ENCODE assay signal across 13 cellular contexts in the genomic region with DNA sequence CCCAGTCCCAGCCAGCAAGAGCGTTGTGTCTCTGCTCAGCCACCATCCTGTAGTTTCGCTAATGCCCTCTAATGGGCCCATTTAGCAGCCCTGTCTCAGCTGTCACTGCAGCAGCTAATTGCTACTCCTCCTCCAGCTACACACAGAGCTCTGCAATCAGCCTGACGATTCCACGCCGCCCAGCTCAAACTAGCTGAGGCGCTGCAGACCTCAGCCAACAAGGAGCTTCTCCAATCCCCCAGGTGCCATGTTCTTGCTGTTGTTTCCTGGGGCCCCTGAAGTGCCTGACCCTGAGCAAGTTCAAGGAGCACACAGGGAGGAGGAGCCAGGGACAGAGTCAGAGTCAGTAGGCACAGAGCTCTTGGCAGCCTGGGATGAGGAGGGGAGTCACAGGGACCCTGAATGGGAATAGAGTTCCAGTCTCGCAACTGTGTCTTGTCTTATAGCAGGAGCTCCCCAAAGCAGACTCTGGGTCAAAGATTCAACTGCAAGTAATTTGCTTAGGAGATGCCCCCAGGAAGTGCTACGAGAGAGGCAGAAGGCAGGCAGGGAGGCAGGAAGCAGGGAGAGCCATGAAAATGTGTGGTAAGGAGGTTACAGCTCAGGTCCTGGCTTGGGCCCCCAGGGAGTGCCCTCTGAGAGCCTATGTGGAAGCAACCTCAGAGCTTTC.
A peak's percentile ranks its signal among the peaks of the same experiment; 100 is the strongest.
DNase-seq lines count a peak whose midpoint lies in the region; ATAC-seq, FAIRE-seq and TF ChIP-seq lines count a peak whose summit lies in the region.
"Had no signal": no experiment of that assay in that cellular context is flagged by ENCODE, and none has a peak within 500 bp of the region (broad histone marks: within the 10 kb centered on the region; RNA-seq: fewer than 3 reads in every experiment).

No MANE protein-coding gene starts in this region.

- H3K9me3 ChIP-seq in tibial artery (no peaks in the 10 kb centered on the region), kidney (ENCODE audit: control insufficient read depth in 1 of 2, low read length in 2 of 2) (no peaks in the 10 kb centered on the region)

- H3K4me1 Mint-ChIP-seq in activated naive CD8-positive, alpha-beta T cell treated with anti-CD3 and anti-CD28 coated beads, Interleukin-2, amount 10 ng/mL, durations not matched to agents 7 days and 5 days: no peaks in the 10 kb centered on the region
- H3K4me1 Mint-ChIP-seq in activated naive CD8-positive, alpha-beta T cell treated with anti-CD3 and anti-CD28 coated beads for 36 hours: no peaks in the 10 kb centered on the region
- H3K4me1 Mint-ChIP-seq in activated CD8-positive, alpha-beta T cell treated with anti-CD3 and anti-CD28 coated beads for 36 hours (ENCODE audit: low read depth): no peaks in the 10 kb centered on the region

- FAIRE-seq in kidney (lab: Jason Lieb, UNC): no peak
- FAIRE-seq: G401.6 had no signal

- H3K27me3 Mint-ChIP-seq in activated naive CD8-positive, alpha-beta T cell treated with anti-CD3 and anti-CD28 coated beads, Interleukin-2, amount 10 ng/mL, durations not matched to agents 7 days and 5 days: no peaks in the 10 kb centered on the region
- no peaks in the 10 kb centered on the region for H3K27me3 Mint-ChIP-seq in activated naive CD8-positive, alpha-beta T cell treated with anti-CD3 and anti-CD28 coated beads for 36 hours
- H3K27me3 Mint-ChIP-seq in activated CD8-positive, alpha-beta T cell treated with anti-CD3 and anti-CD28 coated beads for 36 hours: no peaks in the 10 kb centered on the region
- H3K27me3 Mint-ChIP-seq: stimulated activated naive CD8-positive, alpha-beta T cell treated with anti-CD3 and anti-CD28 coated beads, Interleukin-15, Interleukin-2, amounts not matched to agents 100 ng/mL and 50 ng/mL, for 24 hours had no signal

- H3K4me3 ChIP-seq in tibial artery (no peak overlapping the region), kidney (ENCODE audit: low read length in 2 of 2) (no peak overlapping the region)

- H3K36me3 Mint-ChIP-seq in activated naive CD8-positive, alpha-beta T cell treated with anti-CD3 and anti-CD28 coated beads, Interleukin-2, amount 10 ng/mL, durations not matched to agents 7 days and 5 days: no peaks in the 10 kb centered on the region
- H3K36me3 Mint-ChIP-seq in activated naive CD8-positive, alpha-beta T cell treated with anti-CD3 and anti-CD28 coated beads for 36 hours: no peaks in the 10 kb centered on the region
- no peaks in the 10 kb centered on the region for H3K36me3 Mint-ChIP-seq in activated CD8-positive, alpha-beta T cell treated with anti-CD3 and anti-CD28 coated beads for 36 hours (ENCODE audit: low read depth)

- peaks cover 0 to 11% (median 0%) of the 10 kb centered on the region in 4 donors for H3K4me1 ChIP-seq in tibial artery
- H3K4me1 ChIP-seq in kidney (ENCODE audit: control insufficient read depth in 1 of 2, insufficient read depth in 1 of 2, low read depth in 1 of 2, low read length in 2 of 2): no peaks in the 10 kb centered on the region

- ATAC-seq in activated naive CD8-positive, alpha-beta T cell treated with anti-CD3 and anti-CD28 coated beads, Interleukin-2, amount 10 ng/mL, durations not matched to agents 7 days and 5 days (ENCODE audit: low read depth): no peak
- ATAC-seq in GM21619 (IDR thresholded peaks at IDR 0.05; ENCODE audit: unreplicated experiment): no peak
- ATAC-seq in activated CD8-positive, alpha-beta T cell treated with anti-CD3 and anti-CD28 coated beads for 36 hours: no peak

- H3K4me3 Mint-ChIP-seq in activated naive CD8-positive, alpha-beta T cell treated with anti-CD3 and anti-CD28 coated beads, Interleukin-2, amount 10 ng/mL, durations not matched to agents 7 days and 5 days: no peak overlapping the region
- no peak overlapping the region for H3K4me3 Mint-ChIP-seq in activated naive CD8-positive, alpha-beta T cell treated with anti-CD3 and anti-CD28 coated beads for 36 hours
- H3K4me3 Mint-ChIP-seq in activated CD8-positive, alpha-beta T cell treated with anti-CD3 and anti-CD28 coated beads for 36 hours: no peak overlapping the region
- H3K4me3 Mint-ChIP-seq: stimulated activated naive CD8-positive, alpha-beta T cell treated with anti-CD3 and anti-CD28 coated beads, Interleukin-15, Interleukin-2, amounts not matched to agents 100 ng/mL and 50 ng/mL, for 24 hours had no signal

- no peak overlapping the region for H3K27ac Mint-ChIP-seq in activated naive CD8-positive, alpha-beta T cell treated with anti-CD3 and anti-CD28 coated beads, Interleukin-2, amount 10 ng/mL, durations not matched to agents 7 days and 5 days
- no peak overlapping the region for H3K27ac Mint-ChIP-seq in activated naive CD8-positive, alpha-beta T cell treated with anti-CD3 and anti-CD28 coated beads for 36 hours
- no peak overlapping the region for H3K27ac Mint-ChIP-seq in activated CD8-positive, alpha-beta T cell treated with anti-CD3 and anti-CD28 coated beads for 36 hours
- H3K27ac Mint-ChIP-seq: stimulated activated naive CD8-positive, alpha-beta T cell treated with anti-CD3 and anti-CD28 coated beads, Interleukin-15, Interleukin-2, amounts not matched to agents 100 ng/mL and 50 ng/mL, for 24 hours had no signal

- TF ChIP-seq CTCF in tibial artery (IDR thresholded peaks at IDR 0.05) (no peak), kidney (IDR thresholded peaks at IDR 0.05; ENCODE audit: borderline replicate concordance, extremely low read depth, insufficient read depth) (no peak)
- TF ChIP-seq CTCF in activated CD8-positive, alpha-beta T cell treated with anti-CD3 and anti-CD28 coated beads for 36 hours (IDR thresholded peaks at IDR 0.05): no peak

- H3K9ac ChIP-seq in kidney (ENCODE audit: low read length in 2 of 2): no peak overlapping the region

- POLR2A ChIA-PET in activated naive CD8-positive, alpha-beta T cell treated with anti-CD3 and anti-CD28 coated beads, Interleukin-2, amount 10 ng/mL, durations not matched to agents 7 days and 5 days (lab: Charles Lee): no interaction called here
- POLR2A ChIA-PET in activated CD8-positive, alpha-beta T cell treated with anti-CD3 and anti-CD28 coated beads for 36 hours (lab: Charles Lee): interaction anchor here (0.6 kb wide), 1 partner anchor 1903 kb away, joined by 3 read pairs; no protein-coding TSS in a partner anchor

- H3K27ac ChIP-seq in tibial artery (no peak overlapping the region), kidney (ENCODE audit: low read depth in 2 of 2, low read length in 2 of 2) (no peak overlapping the region)

- DNase-seq in activated naive CD8-positive, alpha-beta T cell treated with anti-CD3 and anti-CD28 coated beads, Interleukin-2, amount 10 ng/mL, durations not matched to agents 7 days and 5 days: peak; percentile 15
- no peak for DNase-seq in activated naive CD8-positive, alpha-beta T cell treated with anti-CD3 and anti-CD28 coated beads for 36 hours
- peak; percentile 71 for DNase-seq in NCI-H748 (lab: John Stamatoyannopoulos, UW; ENCODE audit: unreplicated experiment)
- peak in 36 of 42 donors; percentile 8 to 79 (median 42) for DNase-seq in head of caudate nucleus
- DNase-seq in tibial artery: peak; percentile 16 to 57
- no peak for DNase-seq in kidney
- no peak for DNase-seq in activated CD8-positive, alpha-beta T cell treated with anti-CD3 and anti-CD28 coated beads for 36 hours
- DNase-seq: amygdala, C1 segment of cervical spinal cord, NCI-H1092 treated with DMSO at 0.1 percent for 48 hours had no signal

- CTCF ChIA-PET in activated CD8-positive, alpha-beta T cell treated with anti-CD3 and anti-CD28 coated beads for 36 hours (lab: Charles Lee): no interaction called here

- no peaks in the 10 kb centered on the region for H3K9me3 Mint-ChIP-seq in activated naive CD8-positive, alpha-beta T cell treated with anti-CD3 and anti-CD28 coated beads, Interleukin-2, amount 10 ng/mL, durations not matched to agents 7 days and 5 days
- H3K9me3 Mint-ChIP-seq in activated naive CD8-positive, alpha-beta T cell treated with anti-CD3 and anti-CD28 coated beads for 36 hours: no peaks in the 10 kb centered on the region
- H3K9me3 Mint-ChIP-seq in activated CD8-positive, alpha-beta T cell treated with anti-CD3 and anti-CD28 coated beads for 36 hours: no peaks in the 10 kb centered on the region
- H3K9me3 Mint-ChIP-seq: stimulated activated naive CD8-positive, alpha-beta T cell treated with anti-CD3 and anti-CD28 coated beads, Interleukin-15, Interleukin-2, amounts not matched to agents 100 ng/mL and 50 ng/mL, for 24 hours had no signal

- intact Hi-C loops in head of caudate nucleus (cut with DNase I) (no loop called here), tibial artery (cut with DNase I; ENCODE audit: low total_unique reads) (no loop called here), kidney (cut with DNase I) (no loop called here)
- intact Hi-C loops in activated CD8-positive, alpha-beta T cell treated with anti-CD3 and anti-CD28 coated beads for 36 hours (cut with micrococcal nuclease): no loop called here

- no peaks in the 10 kb centered on the region for H3K27me3 ChIP-seq in tibial artery

- H3K36me3 ChIP-seq in tibial artery: no peaks in the 10 kb centered on the region
- no peaks in the 10 kb centered on the region for H3K36me3 ChIP-seq in kidney (ENCODE audit: control insufficient read depth in 1 of 2, insufficient read depth in 2 of 2, low read length in 2 of 2)

Comparison
In these comparisons a context has a peak if more than half of its experiments do, and no peak if none do; other contexts are left out.
1. DNase-seq: peak in activated naive CD8-positive, alpha-beta T cell treated with anti-CD3 and anti-CD28 coated beads, Interleukin-2, amount 10 ng/mL, durations not matched to agents 7 days and 5 days (single experiment), NCI-H748 (single experiment), head of caudate nucleus (36 of 42) and tibial artery (2 of 2); none in activated naive CD8-positive, alpha-beta T cell treated with anti-CD3 and anti-CD28 coated beads for 36 hours (single experiment), kidney (single experiment) and activated CD8-positive, alpha-beta T cell treated with anti-CD3 and anti-CD28 coated beads for 36 hours (single experiment).